Comparison of ENCODE assay signal across 10 cellular contexts in genomic region chr6:52157301-52157930, GRCh38. TPM values are rescaled to one million over a fixed set of nuclear protein-coding genes. Genes with fewer than 3 reads are reported as not detected.
A peak's percentile ranks its signal among the peaks of the same experiment; 100 is the strongest.
DNase-seq lines count a peak whose midpoint lies in the region; ATAC-seq lines count a peak whose summit lies in the region.
"Had no signal": no experiment of that assay in that cellular context is flagged by ENCODE, and none has a peak within 500 bp of the region (broad histone marks: within the 10 kb centered on the region; RNA-seq: fewer than 3 reads in every experiment).

No MANE protein-coding gene starts in this region.

- peak overlapping the region; percentile 87 for H3K27ac Mint-ChIP-seq in activated CD4-positive, alpha-beta T cell treated with anti-CD3 and anti-CD28 coated beads, Interleukin-2, amount 10 ng/mL, durations not matched to agents 24 days and 14 days

- H3K4me1 Mint-ChIP-seq in activated CD4-positive, alpha-beta T cell treated with anti-CD3 and anti-CD28 coated beads, Interleukin-2, amount 10 ng/mL, durations not matched to agents 24 days and 14 days = peaks cover 34% of the 10 kb centered on the region
- peaks cover 60% of the 10 kb centered on the region for H3K4me1 Mint-ChIP-seq in activated T-cell treated with anti-CD3 and anti-CD28 coated beads, Interleukin-2, amount 50 U/mL, for 4 hours (ENCODE audit: low read depth)

- ATAC-seq in HG02938 (IDR thresholded peaks at IDR 0.05; ENCODE audit: unreplicated experiment) = peak; percentile 62
- peak; percentile 75 to 78 for ATAC-seq in activated T-cell treated with anti-CD3 and anti-CD28 coated beads, Interleukin-2, amount 50 U/mL, for 4 hours

- peaks cover 5% of the 10 kb centered on the region for H3K36me3 Mint-ChIP-seq in activated CD4-positive, alpha-beta T cell treated with anti-CD3 and anti-CD28 coated beads, Interleukin-2, amount 10 ng/mL, durations not matched to agents 24 days and 14 days (ENCODE audit: low read depth)
- H3K36me3 Mint-ChIP-seq in activated T-cell treated with anti-CD3 and anti-CD28 coated beads, Interleukin-2, amount 50 U/mL, for 4 hours (ENCODE audit: insufficient read depth) = peaks cover 3% of the 10 kb centered on the region

- H3K27me3 Mint-ChIP-seq in activated CD4-positive, alpha-beta T cell treated with anti-CD3 and anti-CD28 coated beads, Interleukin-2, amount 10 ng/mL, durations not matched to agents 24 days and 14 days = peaks cover 7% of the 10 kb centered on the region
- peaks cover 7% of the 10 kb centered on the region for H3K27me3 Mint-ChIP-seq in activated T-cell treated with anti-CD3 and anti-CD28 coated beads, Interleukin-2, amount 50 U/mL, for 4 hours (ENCODE audit: low read depth)

- peak overlapping the region; percentile 34 for H3K4me3 Mint-ChIP-seq in activated CD4-positive, alpha-beta T cell treated with anti-CD3 and anti-CD28 coated beads, Interleukin-2, amount 10 ng/mL, durations not matched to agents 24 days and 14 days
- peak overlapping the region; percentile 53 for H3K4me3 Mint-ChIP-seq in activated T-cell treated with anti-CD3 and anti-CD28 coated beads, Interleukin-2, amount 50 U/mL, for 4 hours
- H3K4me3 Mint-ChIP-seq: central memory CD8-positive, alpha-beta T cell had no signal

- peak; percentile 59 for DNase-seq in activated CD4-positive, alpha-beta T cell treated with anti-CD3 and anti-CD28 coated beads, Interleukin-2, amount 10 ng/mL, durations not matched to agents 24 days and 14 days
- DNase-seq in activated CD4-positive, alpha-beta T cell treated with anti-CD3 and anti-CD28 coated beads for 4 hours = no peak
- DNase-seq in activated T-cell treated with anti-CD3 and anti-CD28 coated beads, Interleukin-2, amount 50 U/mL, for 4 hours = no peak
- peak; percentile 8 to 12 for DNase-seq in stimulated activated CD4-positive, alpha-beta T cell treated with anti-CD3 and anti-CD28 coated beads, Interleukin-4, amount 100 ng/mL, for 4 hours
- DNase-seq in MV-4-11 (lab: John Stamatoyannopoulos, UW) (no peak), NCI-H446 treated with DMSO at 0.1 percent for 48 hours (lab: John Stamatoyannopoulos, UW) (no peak), NCI-H1436 treated with DMSO at 0.1 percent for 48 hours (lab: John Stamatoyannopoulos, UW) (no peak)

- intact Hi-C loops in activated CD4-positive, alpha-beta T cell treated with anti-CD3 and anti-CD28 coated beads, Interleukin-2, amount 10 ng/mL, durations not matched to agents 24 days and 14 days (cut with micrococcal nuclease) = loop anchor here (1.0 to 5.0 kb wide), 4 partner anchors 70 to 835 kb away; partner anchors contain the start of gene MCM3

- H3K9me3 Mint-ChIP-seq in activated CD4-positive, alpha-beta T cell treated with anti-CD3 and anti-CD28 coated beads, Interleukin-2, amount 10 ng/mL, durations not matched to agents 24 days and 14 days = peaks cover 11% of the 10 kb centered on the region
- H3K9me3 Mint-ChIP-seq in activated T-cell treated with anti-CD3 and anti-CD28 coated beads, Interleukin-2, amount 50 U/mL, for 4 hours = peaks cover 13% of the 10 kb centered on the region
- H3K9me3 Mint-ChIP-seq: central memory CD8-positive, alpha-beta T cell had no signal

RNA-seq across cellular contexts. Expression of gene IL17A, which starts 28.8 kb away (rescaled TPM):
- not detected in 2 replicates for total RNA-seq in activated CD4-positive, alpha-beta T cell treated with anti-CD3 and anti-CD28 coated beads, Interleukin-2, amount 10 ng/mL, durations not matched to agents 24 days and 14 days
- 1 to 10 TPM; 1.9 to 4.8 (median 3.9) TPM for total RNA-seq in activated T-cell treated with anti-CD3 and anti-CD28 coated beads, Interleukin-2, amount 50 U/mL, for 4 hours
- total RNA-seq: posterior vena cava had no signal

Comparison
In these comparisons a context has a peak if more than half of its experiments do, and no peak if none do; other contexts are left out.
1. DNase-seq: peak in activated CD4-positive, alpha-beta T cell treated with anti-CD3 and anti-CD28 coated beads, Interleukin-2, amount 10 ng/mL, durations not matched to agents 24 days and 14 days (single experiment) and stimulated activated CD4-positive, alpha-beta T cell treated with anti-CD3 and anti-CD28 coated beads, Interleukin-4, amount 100 ng/mL, for 4 hours (2 of 2); none in activated CD4-positive, alpha-beta T cell treated with anti-CD3 and anti-CD28 coated beads for 4 hours (0 of 2), activated T-cell treated with anti-CD3 and anti-CD28 coated beads, Interleukin-2, amount 50 U/mL, for 4 hours (single experiment), MV-4-11 (single experiment), NCI-H446 treated with DMSO at 0.1 percent for 48 hours (single experiment) and NCI-H1436 treated with DMSO at 0.1 percent for 48 hours (single experiment).